Comparison of ENCODE assay signal across 27 cellular contexts in the genomic region with DNA sequence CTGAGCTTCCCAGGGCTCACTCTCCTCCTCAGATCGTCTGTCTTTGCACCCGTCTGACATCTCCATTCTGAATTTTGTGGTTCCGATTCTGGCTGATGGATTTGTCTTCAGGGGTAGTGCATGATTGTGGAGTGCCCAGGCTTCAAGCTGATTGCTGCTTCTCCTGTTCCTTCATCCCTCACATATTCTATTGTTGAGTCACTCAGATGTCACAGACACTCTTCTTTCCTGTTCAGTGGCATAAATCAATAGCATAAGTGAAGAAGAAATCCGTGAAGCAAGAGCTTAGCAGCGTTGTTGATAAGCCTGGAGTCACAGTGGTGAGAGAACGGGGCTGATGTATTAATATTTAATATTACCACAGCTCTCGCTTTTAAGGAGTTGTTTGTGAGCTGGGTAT.
DNase-seq lines count a peak whose midpoint lies in the region; ATAC-seq, FAIRE-seq and TF ChIP-seq lines count a peak whose summit lies in the region.
"Had no signal": no experiment of that assay in that cellular context is flagged by ENCODE, and none has a peak within 500 bp of the region (broad histone marks: within the 10 kb centered on the region; RNA-seq: fewer than 3 reads in every experiment).

No MANE protein-coding gene starts in this region.

- CTCF ChIA-PET in PC-3 (lab: Charles Lee) (interaction anchor here (1.1 kb wide), 1 partner anchor 203 kb away, joined by 3 read pairs; no protein-coding TSS in a partner anchor), endothelial cell of umbilical vein (lab: Charles Lee) (interaction anchor here (0.8 to 10.6 kb wide), 7 partner anchors 9 to 307 kb away, joined by 3 to 284 read pairs (median 3); no protein-coding TSS in a partner anchor)

- H3K4me1 Mint-ChIP-seq in activated T-helper 1 cell treated with anti-CD3 and anti-CD28 coated beads, Interleukin-12 subunit alpha, Interleukin-12 subunit beta, Interleukin-2, Interleukin-4 antibody, amounts not matched to agents 30 ng/mL and 10 ng/mL and 1 ng/mL, durations not matched to agents 14 hours and 24 hours and 36 hours (ENCODE audit: low read depth) = peaks cover 10% of the 10 kb centered on the region

- no peaks in the 10 kb centered on the region for H3F3A ChIP-seq in PC-3 (ENCODE audit: low read length, unreplicated experiment)

- H3K4me2 ChIP-seq in PC-3 (ENCODE audit: low read length) (no peak overlapping the region), endothelial cell of umbilical vein (ENCODE audit: insufficient read depth, low read length) (no peak overlapping the region)

- no peaks in the 10 kb centered on the region for H3K9me3 Mint-ChIP-seq in activated T-helper 1 cell treated with anti-CD3 and anti-CD28 coated beads, Interleukin-12 subunit alpha, Interleukin-12 subunit beta, Interleukin-2, Interleukin-4 antibody, amounts not matched to agents 30 ng/mL and 10 ng/mL and 1 ng/mL, durations not matched to agents 14 hours and 24 hours and 36 hours
- H3K9me3 Mint-ChIP-seq: CD4-positive, CD25-positive, alpha-beta regulatory T cell; IgD-negative memory B cell; stimulated activated naive CD8-positive, alpha-beta T cell treated with anti-CD3 and anti-CD28 coated beads, Interleukin-15, Interleukin-2, amounts not matched to agents 100 ng/mL and 50 ng/mL, for 24 hours had no signal

- H2AFZ ChIP-seq in PC-3 (ENCODE audit: low read length) (no peak overlapping the region), endothelial cell of umbilical vein (ENCODE audit: low read depth, low read length) (no peak overlapping the region)
- H2AFZ ChIP-seq: parathyroid adenoma had no signal

- peaks cover 25% of the 10 kb centered on the region for H3K4me1 ChIP-seq in PC-3 (ENCODE audit: insufficient read depth, low read length)
- peaks cover 48% of the 10 kb centered on the region for H3K4me1 ChIP-seq in endothelial cell of umbilical vein (ENCODE audit: control insufficient read depth, extremely low read depth, insufficient read depth, low read length)
- H3K4me1 ChIP-seq: parathyroid adenoma had no signal

- POLR2A ChIA-PET in PC-3 (lab: Charles Lee; ENCODE audit: unreplicated experiment) = interaction anchor here (0.6 kb wide), 1 partner anchor 19 kb away, joined by 3 read pairs; no protein-coding TSS in a partner anchor
- POLR2A ChIA-PET in endothelial cell of umbilical vein (lab: Charles Lee) = no interaction called here

- H4K20me1 ChIP-seq in PC-3 (ENCODE audit: low read length) (no peaks in the 10 kb centered on the region), endothelial cell of umbilical vein (replicated peaks; ENCODE audit: control insufficient read depth, extremely low read depth, insufficient read depth, low read length) (no peaks in the 10 kb centered on the region)

- H3K27me3 Mint-ChIP-seq in activated T-helper 1 cell treated with anti-CD3 and anti-CD28 coated beads, Interleukin-12 subunit alpha, Interleukin-12 subunit beta, Interleukin-2, Interleukin-4 antibody, amounts not matched to agents 30 ng/mL and 10 ng/mL and 1 ng/mL, durations not matched to agents 14 hours and 24 hours and 36 hours (ENCODE audit: insufficient read depth) = no peaks in the 10 kb centered on the region
- H3K27me3 Mint-ChIP-seq: activated CD8-positive, alpha-beta memory T cell treated with anti-CD3 and anti-CD28 coated beads, Interleukin-2, amount 10 ng/mL, durations not matched to agents 7 days and 5 days; CD4-positive, CD25-positive, alpha-beta regulatory T cell; IgD-negative memory B cell; stimulated activated naive CD8-positive, alpha-beta T cell treated with anti-CD3 and anti-CD28 coated beads, Interleukin-15, Interleukin-2, amounts not matched to agents 100 ng/mL and 50 ng/mL, for 24 hours had no signal

- no peak for TF ChIP-seq CTCF in PC-3 (conservative IDR thresholded peaks at IDR 0.05; ENCODE audit: low read depth, low read length)
- TF ChIP-seq CTCF in endothelial cell of umbilical vein (IDR thresholded peaks at IDR 0.05; ENCODE audit: extremely low read depth in 1 of 2, insufficient read depth in 1 of 2, low read depth in 1 of 2, low read length in 2 of 2) = no peak

- H3K9ac ChIP-seq in PC-3 (ENCODE audit: low read length) (no peak overlapping the region), endothelial cell of umbilical vein (replicated peaks; ENCODE audit: extremely low read depth, insufficient read depth, low read length) (no peak overlapping the region)
- H3K9ac ChIP-seq: parathyroid adenoma had no signal

- H3K9me1 ChIP-seq in endothelial cell of umbilical vein (replicated peaks; ENCODE audit: control insufficient read depth, extremely low read depth, insufficient read depth, low read length) = no peaks in the 10 kb centered on the region

- intact Hi-C loops in PC-3 (cut with micrococcal nuclease) (loop anchor here (10.0 kb wide), 1 partner anchor 227 kb away; no protein-coding TSS in a partner anchor), endothelial cell of umbilical vein (cut with micrococcal nuclease) (no loop called here)
- intact Hi-C loops in activated T-helper 1 cell treated with anti-CD3 and anti-CD28 coated beads, Interleukin-12 subunit alpha, Interleukin-12 subunit beta, Interleukin-2, Interleukin-4 antibody, amounts not matched to agents 30 ng/mL and 10 ng/mL and 1 ng/mL, durations not matched to agents 14 hours and 24 hours and 36 hours (cut with micrococcal nuclease) = no loop called here

- peak; percentile 45 for ATAC-seq in PC-3
- ATAC-seq: activated CD8-positive, alpha-beta memory T cell treated with anti-CD3 and anti-CD28 coated beads, Interleukin-2, amount 10 ng/mL, durations not matched to agents 7 days and 5 days; right cardiac atrium had no signal

- H3K36me3 ChIP-seq in PC-3 (ENCODE audit: low read depth, low read length) = peaks cover 4% of the 10 kb centered on the region
- peaks cover 7 to 9% of the 10 kb centered on the region in 2 experiments for H3K36me3 ChIP-seq in endothelial cell of umbilical vein (ENCODE audit: control insufficient read depth in 2 of 2, extremely low read depth in 1 of 2, insufficient read depth in 2 of 2, low read length in 2 of 2)
- H3K36me3 ChIP-seq: left ventricle myocardium inferior had no signal

- H3K27ac Mint-ChIP-seq in activated T-helper 1 cell treated with anti-CD3 and anti-CD28 coated beads, Interleukin-12 subunit alpha, Interleukin-12 subunit beta, Interleukin-2, Interleukin-4 antibody, amounts not matched to agents 30 ng/mL and 10 ng/mL and 1 ng/mL, durations not matched to agents 14 hours and 24 hours and 36 hours = no peak overlapping the region
- H3K27ac Mint-ChIP-seq: activated CD8-positive, alpha-beta memory T cell treated with anti-CD3 and anti-CD28 coated beads, Interleukin-2, amount 10 ng/mL, durations not matched to agents 7 days and 5 days; CD4-positive, CD25-positive, alpha-beta regulatory T cell; IgD-negative memory B cell; stimulated activated naive CD8-positive, alpha-beta T cell treated with anti-CD3 and anti-CD28 coated beads, Interleukin-15, Interleukin-2, amounts not matched to agents 100 ng/mL and 50 ng/mL, for 24 hours had no signal

- BruUV-seq in PC-3 (replicated peaks; lab: Mats Ljungman, UMichigan) (no TSS peak), endothelial cell of umbilical vein (replicated peaks; lab: Mats Ljungman, UMichigan) (no TSS peak)

- no peaks in the 10 kb centered on the region for H3K27me3 ChIP-seq in PC-3 (ENCODE audit: low read length)
- no peaks in the 10 kb centered on the region for H3K27me3 ChIP-seq in endothelial cell of umbilical vein (ENCODE audit: control insufficient read depth in 2 of 2, insufficient read depth in 2 of 2, low read length in 2 of 2)
- H3K27me3 ChIP-seq: testis had no signal

- H3K4me3 Mint-ChIP-seq in activated T-helper 1 cell treated with anti-CD3 and anti-CD28 coated beads, Interleukin-12 subunit alpha, Interleukin-12 subunit beta, Interleukin-2, Interleukin-4 antibody, amounts not matched to agents 30 ng/mL and 10 ng/mL and 1 ng/mL, durations not matched to agents 14 hours and 24 hours and 36 hours = no peak overlapping the region
- H3K4me3 Mint-ChIP-seq: activated CD8-positive, alpha-beta memory T cell treated with anti-CD3 and anti-CD28 coated beads, Interleukin-2, amount 10 ng/mL, durations not matched to agents 7 days and 5 days; CD4-positive, CD25-positive, alpha-beta regulatory T cell; IgD-negative memory B cell; stimulated activated naive CD8-positive, alpha-beta T cell treated with anti-CD3 and anti-CD28 coated beads, Interleukin-15, Interleukin-2, amounts not matched to agents 100 ng/mL and 50 ng/mL, for 24 hours had no signal

- FAIRE-seq in endothelial cell of umbilical vein (lab: Jason Lieb, UNC) = no peak
- FAIRE-seq: D721Med, GM12891 had no signal

- peak; percentile 3 for DNase-seq in DMS53 (lab: John Stamatoyannopoulos, UW)
- DNase-seq in DMS53 treated with DMSO at 0.1 percent for 48 hours (lab: John Stamatoyannopoulos, UW; ENCODE audit: unreplicated experiment) = no peak
- peak; percentile 39 for DNase-seq in PC-3
- no peak for DNase-seq in endothelial cell of umbilical vein (ENCODE audit: low read depth, low spot score)
- peak; percentile 41 for DNase-seq in renal cortical epithelial cell (ENCODE audit: low read depth)
- DNase-seq in medulla oblongata (ENCODE audit: extremely low spot score) = no peak
- no peak for DNase-seq in activated T-helper 1 cell treated with anti-CD3 and anti-CD28 coated beads, Interleukin-12 subunit alpha, Interleukin-12 subunit beta, Interleukin-2, Interleukin-4 antibody, amounts not matched to agents 30 ng/mL and 10 ng/mL and 1 ng/mL, durations not matched to agents 14 hours and 24 hours and 36 hours (ENCODE audit: low spot score)
- DNase-seq in iPS-NIHi7 (ENCODE audit: extremely low spot score) = no peak
- DNase-seq: activated CD4-positive, alpha-beta T cell treated with anti-CD3 and anti-CD28 coated beads, Interleukin-2, amount 50 U/mL, for 4 hours; activated CD4-positive, CD25-positive, alpha-beta regulatory T cell; activated CD8-positive, alpha-beta memory T cell treated with anti-CD3 and anti-CD28 coated beads, Interleukin-2, amount 10 ng/mL, durations not matched to agents 7 days and 5 days; activated naive CD4-positive, alpha-beta T cell treated with Interleukin-2 at 50 U/mL for 16 hours; AML-193; CD4-positive, CD25-positive, alpha-beta regulatory T cell; left ventricle myocardium inferior; NCI-H1694 treated with DMSO at 0.1 percent for 48 hours; NCI-H446; NCI-H774; right cardiac atrium; stimulated activated CD8-positive, alpha-beta memory T cell treated with anti-CD3 and anti-CD28 coated beads, Interleukin-4, amount 100 ng/mL, for 48 hours; testis had no signal

- H3K9me2 ChIP-seq in PC-3 (replicated peaks; ENCODE audit: low read length) = no peaks in the 10 kb centered on the region

- H3K27ac ChIP-seq in PC-3 (ENCODE audit: low read length) = no peak overlapping the region
- peak overlapping the region; percentile 21 for H3K27ac ChIP-seq in endothelial cell of umbilical vein (ENCODE audit: insufficient read depth, low read depth, low read length)
- H3K27ac ChIP-seq: 22Rv1, left ventricle myocardium inferior, parathyroid adenoma, testis had no signal

- no peaks in the 10 kb centered on the region for H3K79me2 ChIP-seq in PC-3 (ENCODE audit: low read length)
- H3K79me2 ChIP-seq in endothelial cell of umbilical vein (ENCODE audit: control insufficient read depth, insufficient read depth, low read length) = no peaks in the 10 kb centered on the region
- H3K79me2 ChIP-seq: parathyroid adenoma had no signal

- dilution Hi-C loops in endothelial cell of umbilical vein (cut with MboI; ENCODE audit: extremely low pct_ligation_motif_present, low sequenced_read_pairs) = no loop called here

- no peaks in the 10 kb centered on the region for H3K9me3 ChIP-seq in PC-3 (ENCODE audit: low read length)
- H3K9me3 ChIP-seq in endothelial cell of umbilical vein (replicated peaks; ENCODE audit: control insufficient read depth, insufficient read depth, low read length) = no peaks in the 10 kb centered on the region
- H3K9me3 ChIP-seq: left ventricle myocardium inferior, testis had no signal

- peaks cover 12% of the 10 kb centered on the region for H3K36me3 Mint-ChIP-seq in activated T-helper 1 cell treated with anti-CD3 and anti-CD28 coated beads, Interleukin-12 subunit alpha, Interleukin-12 subunit beta, Interleukin-2, Interleukin-4 antibody, amounts not matched to agents 30 ng/mL and 10 ng/mL and 1 ng/mL, durations not matched to agents 14 hours and 24 hours and 36 hours (ENCODE audit: low read depth)

- no peak for TF ChIP-seq POLR2A in endothelial cell of umbilical vein (IDR thresholded peaks at IDR 0.05; ENCODE audit: low read depth, low read length)

- H3K4me3 ChIP-seq in PC-3 (ENCODE audit: low read length) (no peak overlapping the region), endothelial cell of umbilical vein (replicated peaks in 1 of 3; ENCODE audit: insufficient read depth in 1 of 3, low read depth in 1 of 3, low read length in 3 of 3) (no peak overlapping the region)
- H3K4me3 ChIP-seq: left ventricle myocardium inferior, testis had no signal

Comparison
In these comparisons a context has a peak if more than half of its experiments do, and no peak if none do; other contexts are left out.
1. DNase-seq: peak in DMS53 (single experiment), PC-3 (single experiment) and renal cortical epithelial cell (single experiment); none in DMS53 treated with DMSO at 0.1 percent for 48 hours (single experiment), endothelial cell of umbilical vein (single experiment), medulla oblongata (single experiment), activated T-helper 1 cell treated with anti-CD3 and anti-CD28 coated beads, Interleukin-12 subunit alpha, Interleukin-12 subunit beta, Interleukin-2, Interleukin-4 antibody, amounts not matched to agents 30 ng/mL and 10 ng/mL and 1 ng/mL, durations not matched to agents 14 hours and 24 hours and 36 hours (single experiment) and iPS-NIHi7 (single experiment).